20 cellular contexts compared by ENCODE assay signal in the genomic region with DNA sequence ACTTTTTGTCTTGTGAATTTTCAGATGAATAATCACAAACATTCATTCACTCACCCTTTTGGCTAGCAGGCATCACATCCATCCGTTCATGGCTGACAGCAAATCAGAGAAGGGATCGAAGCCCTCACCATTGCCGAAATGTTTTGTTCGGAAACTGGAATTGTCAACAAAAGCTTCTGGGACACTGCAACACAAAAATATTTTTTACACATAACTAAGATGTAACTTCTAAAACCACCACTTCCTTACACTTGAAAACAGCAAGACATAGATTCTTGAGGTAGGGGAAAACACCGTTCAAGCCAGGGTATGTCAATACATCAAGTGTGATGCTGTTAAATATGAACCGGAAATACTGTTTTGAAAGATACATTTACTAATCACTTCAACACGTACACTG.
A peak's percentile ranks its signal among the peaks of the same experiment; 100 is the strongest.
DNase-seq lines count a peak whose midpoint lies in the region; ATAC-seq, FAIRE-seq and TF ChIP-seq lines count a peak whose summit lies in the region.
"Had no signal": no experiment of that assay in that cellular context is flagged by ENCODE, and none has a peak within 500 bp of the region (broad histone marks: within the 10 kb centered on the region; RNA-seq: fewer than 3 reads in every experiment).

No MANE protein-coding gene starts in this region.

- H3K4me1 Mint-ChIP-seq in activated naive CD4-positive, alpha-beta T cell treated with anti-CD3 and anti-CD28 coated beads for 36 hours (ENCODE audit: low read depth), result peaks cover 86% of the 10 kb centered on the region
- peaks cover 75% of the 10 kb centered on the region for H3K4me1 Mint-ChIP-seq in T-helper 2 cell treated with Interferon-gamma antibody and Interleukin-4, amounts not matched to agents 5 μg/mL and 100 μg/mL, for 36 hours (ENCODE audit: low read depth)
- peaks cover 81% of the 10 kb centered on the region for H3K4me1 Mint-ChIP-seq in central memory CD8-positive, alpha-beta T cell
- H3K4me1 Mint-ChIP-seq in stimulated activated effector memory CD8-positive, alpha-beta T cell treated with anti-CD3 and anti-CD28 coated beads, Interleukin-12 subunit alpha, Interleukin-12 subunit beta, amount 100 ng/mL, for 72 hours, result peaks cover 49% of the 10 kb centered on the region

- no peaks in the 10 kb centered on the region for H3K27me3 ChIP-seq in heart right ventricle
- H3K27me3 ChIP-seq: neutrophil, right atrium auricular region, suprapubic skin had no signal

- H3K27ac Mint-ChIP-seq in activated naive CD4-positive, alpha-beta T cell treated with anti-CD3 and anti-CD28 coated beads for 36 hours, result peak overlapping the region; percentile 91
- H3K27ac Mint-ChIP-seq in T-helper 2 cell treated with Interferon-gamma antibody and Interleukin-4, amounts not matched to agents 5 μg/mL and 100 μg/mL, for 36 hours, result peak overlapping the region; percentile 97
- peak overlapping the region; percentile 95 for H3K27ac Mint-ChIP-seq in central memory CD8-positive, alpha-beta T cell (ENCODE audit: low read depth)
- H3K27ac Mint-ChIP-seq in stimulated activated effector memory CD8-positive, alpha-beta T cell treated with anti-CD3 and anti-CD28 coated beads, Interleukin-12 subunit alpha, Interleukin-12 subunit beta, amount 100 ng/mL, for 72 hours, result peak overlapping the region; percentile 86

- peaks cover 13% of the 10 kb centered on the region for H3K36me3 Mint-ChIP-seq in activated naive CD4-positive, alpha-beta T cell treated with anti-CD3 and anti-CD28 coated beads for 36 hours (ENCODE audit: low read depth)
- H3K36me3 Mint-ChIP-seq in T-helper 2 cell treated with Interferon-gamma antibody and Interleukin-4, amounts not matched to agents 5 μg/mL and 100 μg/mL, for 36 hours (ENCODE audit: low read depth), result peaks cover 34% of the 10 kb centered on the region
- peaks cover 15% of the 10 kb centered on the region for H3K36me3 Mint-ChIP-seq in central memory CD8-positive, alpha-beta T cell (ENCODE audit: insufficient read depth)
- H3K36me3 Mint-ChIP-seq in stimulated activated effector memory CD8-positive, alpha-beta T cell treated with anti-CD3 and anti-CD28 coated beads, Interleukin-12 subunit alpha, Interleukin-12 subunit beta, amount 100 ng/mL, for 72 hours, result peaks cover 12% of the 10 kb centered on the region

- no peak for DNase-seq in activated naive CD4-positive, alpha-beta T cell treated with anti-CD3 and anti-CD28 coated beads for 36 hours
- DNase-seq in activated naive CD4-positive, alpha-beta T cell treated with anti-CD3 and anti-CD28 coated beads, Interleukin-2, amount 50 U/mL, for 16 hours, result no peak
- no peak for DNase-seq in T-helper 2 cell treated with Interferon-gamma antibody and Interleukin-4, amounts not matched to agents 5 μg/mL and 100 μg/mL, for 36 hours (ENCODE audit: low spot score)
- DNase-seq in central memory CD8-positive, alpha-beta T cell (ENCODE audit: low spot score in 2 of 2), result peak in 1 of 2 donors; percentile 51
- no peak for DNase-seq in stimulated activated effector memory CD8-positive, alpha-beta T cell treated with anti-CD3 and anti-CD28 coated beads, Interleukin-12 subunit alpha, Interleukin-12 subunit beta, amount 100 ng/mL, for 72 hours (ENCODE audit: low spot score in 2 of 2)
- DNase-seq in heart right ventricle (no peak), LoVo (ENCODE audit: low spot score) (no peak), kidney (no peak)
- DNase-seq: activated gamma-delta T cell treated with Interleukin-2 at 50 U/mL for 16 hours, DMS 273 treated with DMSO at 0.1 percent for 48 hours, Kasumi-1, mesendoderm, NCI-H1417, NCI-H2171 treated with DMSO at 0.1 percent for 48 hours, SW 1271 had no signal

- TF ChIP-seq CTCF in heart right ventricle (IDR thresholded peaks at IDR 0.05) (no peak), kidney (IDR thresholded peaks at IDR 0.05; ENCODE audit: borderline replicate concordance, extremely low read depth, insufficient read depth) (no peak)

- H3K9me3 ChIP-seq in heart right ventricle (peaks cover 0 to 8% (median 0%) of the 10 kb centered on the region in 11 donors), kidney (ENCODE audit: control insufficient read depth in 1 of 2, low read length in 2 of 2) (peaks cover 0 to 7% of the 10 kb centered on the region in 2 donors)
- H3K9me3 ChIP-seq: neutrophil, right atrium auricular region had no signal

- peaks cover 6% of the 10 kb centered on the region for H3K9me3 Mint-ChIP-seq in activated naive CD4-positive, alpha-beta T cell treated with anti-CD3 and anti-CD28 coated beads for 36 hours
- H3K9me3 Mint-ChIP-seq in T-helper 2 cell treated with Interferon-gamma antibody and Interleukin-4, amounts not matched to agents 5 μg/mL and 100 μg/mL, for 36 hours, result peaks cover 16% of the 10 kb centered on the region
- no peaks in the 10 kb centered on the region for H3K9me3 Mint-ChIP-seq in central memory CD8-positive, alpha-beta T cell
- peaks cover 5% of the 10 kb centered on the region for H3K9me3 Mint-ChIP-seq in stimulated activated effector memory CD8-positive, alpha-beta T cell treated with anti-CD3 and anti-CD28 coated beads, Interleukin-12 subunit alpha, Interleukin-12 subunit beta, amount 100 ng/mL, for 72 hours

- FAIRE-seq in kidney (lab: Jason Lieb, UNC), result no peak
- FAIRE-seq: H54, keratinocyte had no signal

- intact Hi-C loops in activated naive CD4-positive, alpha-beta T cell treated with anti-CD3 and anti-CD28 coated beads for 36 hours (cut with micrococcal nuclease), result loop anchor here (1.0 to 5.0 kb wide), 5 partner anchors 15 to 426 kb away; no protein-coding TSS in a partner anchor
- intact Hi-C loops in heart right ventricle (cut with DNase I), result no loop called here
- intact Hi-C loops in kidney (cut with DNase I), result no loop called here

- peak; percentile 89 for ATAC-seq in central memory CD8-positive, alpha-beta T cell (replicated peaks; ENCODE audit: extremely low read depth, poor library complexity, severe bottlenecking)
- ATAC-seq in stimulated activated effector memory CD8-positive, alpha-beta T cell treated with anti-CD3 and anti-CD28 coated beads, Interleukin-12 subunit alpha, Interleukin-12 subunit beta, amount 100 ng/mL, for 72 hours, result peak; percentile 75
- no peak for ATAC-seq in heart right ventricle

- H3K36me3 ChIP-seq in heart right ventricle, result peaks cover 0 to 25% (median 0%) of the 10 kb centered on the region in 9 donors
- no peaks in the 10 kb centered on the region for H3K36me3 ChIP-seq in kidney (ENCODE audit: control insufficient read depth in 1 of 2, insufficient read depth in 2 of 2, low read length in 2 of 2)
- H3K36me3 ChIP-seq: right atrium auricular region had no signal

- no peaks in the 10 kb centered on the region for H3K27me3 Mint-ChIP-seq in activated naive CD4-positive, alpha-beta T cell treated with anti-CD3 and anti-CD28 coated beads for 36 hours (ENCODE audit: low read depth)
- H3K27me3 Mint-ChIP-seq in T-helper 2 cell treated with Interferon-gamma antibody and Interleukin-4, amounts not matched to agents 5 μg/mL and 100 μg/mL, for 36 hours (ENCODE audit: low read depth), result no peaks in the 10 kb centered on the region
- H3K27me3 Mint-ChIP-seq in central memory CD8-positive, alpha-beta T cell, result no peaks in the 10 kb centered on the region

- CTCF ChIA-PET in activated naive CD4-positive, alpha-beta T cell treated with anti-CD3 and anti-CD28 coated beads for 36 hours (lab: Charles Lee), result interaction anchor here (4.6 kb wide), 1 partner anchor 18 kb away, joined by 25 read pairs; no protein-coding TSS in a partner anchor

- peaks cover 0 to 41% (median 27%) of the 10 kb centered on the region in 9 donors for H3K4me1 ChIP-seq in heart right ventricle
- H3K4me1 ChIP-seq in kidney (ENCODE audit: control insufficient read depth in 1 of 2, insufficient read depth in 1 of 2, low read depth in 1 of 2, low read length in 2 of 2), result peaks cover 0 to 8% of the 10 kb centered on the region in 2 donors

- H3K4me3 Mint-ChIP-seq in activated naive CD4-positive, alpha-beta T cell treated with anti-CD3 and anti-CD28 coated beads for 36 hours, result peak overlapping the region; percentile 73
- peak overlapping the region; percentile 89 for H3K4me3 Mint-ChIP-seq in T-helper 2 cell treated with Interferon-gamma antibody and Interleukin-4, amounts not matched to agents 5 μg/mL and 100 μg/mL, for 36 hours
- H3K4me3 Mint-ChIP-seq in central memory CD8-positive, alpha-beta T cell, result peak overlapping the region; percentile 81
- H3K4me3 Mint-ChIP-seq in stimulated activated effector memory CD8-positive, alpha-beta T cell treated with anti-CD3 and anti-CD28 coated beads, Interleukin-12 subunit alpha, Interleukin-12 subunit beta, amount 100 ng/mL, for 72 hours, result peak overlapping the region; percentile 44

- 92 to 94% methylated on average over 7 of the region's 7 CpGs for WGBS in heart right ventricle, 2 donors

- H3K4me3 ChIP-seq in heart right ventricle (peak overlapping the region in 1 of 10 donors; percentile 3), kidney (ENCODE audit: low read length in 2 of 2) (no peak overlapping the region)
- H3K4me3 ChIP-seq: right atrium auricular region, suprapubic skin had no signal

- H3K9ac ChIP-seq in kidney (ENCODE audit: low read length in 2 of 2), result no peak overlapping the region

- H3K27ac ChIP-seq in heart right ventricle (peak overlapping the region in 1 of 10 donors; percentile 63), kidney (ENCODE audit: low read depth in 2 of 2, low read length in 2 of 2) (no peak overlapping the region)
- H3K27ac ChIP-seq: right atrium auricular region, suprapubic skin had no signal

Comparison
In these comparisons a context has a peak if more than half of its experiments do, and no peak if none do; other contexts are left out.
1. ATAC-seq: peak in central memory CD8-positive, alpha-beta T cell (single experiment) and stimulated activated effector memory CD8-positive, alpha-beta T cell treated with anti-CD3 and anti-CD28 coated beads, Interleukin-12 subunit alpha, Interleukin-12 subunit beta, amount 100 ng/mL, for 72 hours (single experiment); none in heart right ventricle (0 of 8).
2. Peak in every context shown above with its lines, with median percentiles within 50 percentile points of each other: H3K27ac Mint-ChIP-seq and H3K4me3 Mint-ChIP-seq.